8 cellular contexts compared by ENCODE assay signal in the genomic region with DNA sequence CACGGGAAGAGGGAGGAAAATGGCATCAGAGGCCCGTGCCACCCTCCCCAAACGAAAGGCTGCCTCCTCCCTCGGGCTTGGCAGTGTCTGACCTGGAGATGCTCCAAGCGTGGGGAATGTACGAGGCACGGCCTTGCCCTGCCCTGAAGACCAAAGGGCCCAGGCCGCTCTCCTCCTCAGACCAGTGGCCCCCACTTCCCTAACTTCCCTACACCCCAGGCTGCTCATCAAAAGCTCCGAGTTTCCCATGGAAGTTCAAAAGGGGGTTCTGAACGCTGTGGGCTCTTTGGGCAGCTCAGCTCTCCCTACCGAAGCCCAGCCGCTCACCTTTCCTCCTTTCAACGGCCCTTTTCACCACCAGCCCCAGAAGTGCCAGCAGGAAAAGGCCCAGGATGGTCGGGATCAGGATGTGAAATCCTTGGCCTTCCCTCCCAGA. TPM values are rescaled to one million over a fixed set of nuclear protein-coding genes. Genes with fewer than 3 reads are reported as not detected.
A peak's percentile ranks its signal among the peaks of the same experiment; 100 is the strongest.
DNase-seq lines count a peak whose midpoint lies in the region; ATAC-seq and TF ChIP-seq lines count a peak whose summit lies in the region.

No MANE protein-coding gene starts in this region.

- H3K4me1 ChIP-seq in breast epithelium, result no peaks in the 10 kb centered on the region
- peaks cover 9 to 14% of the 10 kb centered on the region in 2 donors for H3K4me1 ChIP-seq in thoracic aorta (ENCODE audit: control insufficient read depth in 1 of 2, low read depth in 2 of 2)

- H3K4me3 Mint-ChIP-seq in activated CD4-positive, alpha-beta T cell treated with anti-CD3 and anti-CD28 coated beads, Interleukin-2, amount 10 ng/mL, durations not matched to agents 24 days and 14 days, result peak overlapping the region; percentile 37

- DNase-seq in activated CD4-positive, alpha-beta T cell treated with anti-CD3 and anti-CD28 coated beads, Interleukin-2, amount 10 ng/mL, durations not matched to agents 24 days and 14 days, result no peak
- no peak for DNase-seq in activated CD4-positive, alpha-beta T cell treated with anti-CD3 and anti-CD28 coated beads, Interleukin-2, amount 50 U/mL, for 48 hours
- DNase-seq in breast epithelium (ENCODE audit: low spot score in 2 of 2), result no peak
- peak; percentile 54 for DNase-seq in left lobe of liver (ENCODE audit: low spot score)
- DNase-seq in thoracic aorta (ENCODE audit: low spot score), result no peak
- DNase-seq in activated gamma-delta T cell treated with Interleukin-2 at 50 U/mL for 16 hours, result no peak
- DNase-seq in T-helper 1 cell, result no peak
- no peak for DNase-seq in NCI-H1436 (lab: John Stamatoyannopoulos, UW)

- H3K27me3 ChIP-seq in breast epithelium, result no peaks in the 10 kb centered on the region
- H3K27me3 ChIP-seq in thoracic aorta (replicated peaks; ENCODE audit: insufficient read depth), result peaks cover 13% of the 10 kb centered on the region

- intact Hi-C loops in activated CD4-positive, alpha-beta T cell treated with anti-CD3 and anti-CD28 coated beads, Interleukin-2, amount 10 ng/mL, durations not matched to agents 24 days and 14 days (cut with micrococcal nuclease), result loop anchor here (5.0 kb wide), 1 partner anchor 427 kb away; no protein-coding TSS in a partner anchor
- intact Hi-C loops in breast epithelium (cut with DNase I; ENCODE audit: low total_unique reads), result loop anchor here (5.0 kb wide), 3 partner anchors 173 to 903 kb away; no protein-coding TSS in a partner anchor

- H3K4me1 Mint-ChIP-seq in activated CD4-positive, alpha-beta T cell treated with anti-CD3 and anti-CD28 coated beads, Interleukin-2, amount 10 ng/mL, durations not matched to agents 24 days and 14 days, result peaks cover 55% of the 10 kb centered on the region

- H3K27ac Mint-ChIP-seq in activated CD4-positive, alpha-beta T cell treated with anti-CD3 and anti-CD28 coated beads, Interleukin-2, amount 10 ng/mL, durations not matched to agents 24 days and 14 days, result no peak overlapping the region

- H3K27me3 Mint-ChIP-seq in activated CD4-positive, alpha-beta T cell treated with anti-CD3 and anti-CD28 coated beads, Interleukin-2, amount 10 ng/mL, durations not matched to agents 24 days and 14 days, result peaks cover 3% of the 10 kb centered on the region

- TF ChIP-seq POLR2A in breast epithelium (IDR thresholded peaks at IDR 0.05), result no peak

- H3K9me3 Mint-ChIP-seq in activated CD4-positive, alpha-beta T cell treated with anti-CD3 and anti-CD28 coated beads, Interleukin-2, amount 10 ng/mL, durations not matched to agents 24 days and 14 days, result no peaks in the 10 kb centered on the region

- H3K36me3 ChIP-seq in breast epithelium (no peaks in the 10 kb centered on the region), thoracic aorta (no peaks in the 10 kb centered on the region)

- H3K27ac ChIP-seq in breast epithelium (peak overlapping the region; percentile 90 to 91), thoracic aorta (no peak overlapping the region)

- H3K36me3 Mint-ChIP-seq in activated CD4-positive, alpha-beta T cell treated with anti-CD3 and anti-CD28 coated beads, Interleukin-2, amount 10 ng/mL, durations not matched to agents 24 days and 14 days (ENCODE audit: low read depth), result peaks cover 64% of the 10 kb centered on the region

- peak; percentile 49 for ATAC-seq in left lobe of liver
- ATAC-seq in thoracic aorta (ENCODE audit: insufficient number of reproducible peaks, low FRiP score, low read depth), result no peak

- H3K9me3 ChIP-seq in breast epithelium (no peaks in the 10 kb centered on the region), thoracic aorta (no peaks in the 10 kb centered on the region)

- no peak for TF ChIP-seq CTCF in breast epithelium (IDR thresholded peaks at IDR 0.05)
- no peak for TF ChIP-seq CTCF in thoracic aorta (IDR thresholded peaks at IDR 0.05)

- peak overlapping the region; percentile 41 to 70 (median 63) for H3K4me3 ChIP-seq in breast epithelium
- peak overlapping the region; percentile 71 for H3K4me3 ChIP-seq in thoracic aorta

RNA-seq across cellular contexts. Expression of a gene that starts 11.8 kb away (rescaled TPM):
- total RNA-seq in activated CD4-positive, alpha-beta T cell treated with anti-CD3 and anti-CD28 coated beads, Interleukin-2, amount 10 ng/mL, durations not matched to agents 24 days and 14 days, result 19.6 and 23.2 TPM in 2 replicates
- total RNA-seq in breast epithelium (10 to 100 TPM in 1 of 3 donors, 1 to 10 TPM in 2; 1.1 to 11.0 (median 3.3) TPM), left lobe of liver (1.3 TPM), thoracic aorta (1 to 10 TPM in 1 of 2 donors, not detected in 1; 5.4 TPM)

RNA-seq across cellular contexts. Expression of a gene that starts 12.7 kb away (rescaled TPM):
- total RNA-seq in activated CD4-positive, alpha-beta T cell treated with anti-CD3 and anti-CD28 coated beads, Interleukin-2, amount 10 ng/mL, durations not matched to agents 24 days and 14 days, result 5.1 and 5.9 TPM in 2 replicates
- total RNA-seq in breast epithelium (under 1 TPM in 1 of 3 donors, not detected in 2; 0.59 TPM), left lobe of liver (not detected), thoracic aorta (not detected)

RNA-seq across cellular contexts. Expression of a gene that starts 36.4 kb away (rescaled TPM):
- total RNA-seq in activated CD4-positive, alpha-beta T cell treated with anti-CD3 and anti-CD28 coated beads, Interleukin-2, amount 10 ng/mL, durations not matched to agents 24 days and 14 days, result 0.07 TPM in 1 of 2 replicates, not detected in the other
- total RNA-seq in breast epithelium, result 100 to 1,000 TPM in 2 of 3 donors, under 1 TPM in 1; 0.16 to 205 (median 123) TPM
- total RNA-seq in left lobe of liver, result 23.3 TPM
- 1 to 10 TPM in 1 of 2 donors, not detected in 1; 7.7 TPM for total RNA-seq in thoracic aorta

RNA-seq across cellular contexts. Expression of a gene that starts 44.5 kb away (rescaled TPM):
- total RNA-seq in activated CD4-positive, alpha-beta T cell treated with anti-CD3 and anti-CD28 coated beads, Interleukin-2, amount 10 ng/mL, durations not matched to agents 24 days and 14 days, result not detected in 2 replicates
- total RNA-seq in breast epithelium, result 1 to 10 TPM in 1 of 3 donors, not detected in 2; 1.5 TPM
- not detected for total RNA-seq in left lobe of liver
- total RNA-seq in thoracic aorta, result not detected

Comparison
In these comparisons a context has a peak if more than half of its experiments do, and no peak if none do; other contexts are left out.
1. H3K27ac ChIP-seq: peak in breast epithelium (2 of 2); none in thoracic aorta (0 of 2).